In genomic region chr11:9314291-9315077, GRCh38 we compare ENCODE assay signal across 1 cellular context.
TF ChIP-seq lines count a peak whose summit lies in the region.

Gene TMEM41B, minus strand, starts transcription at chr11:9314593. Its CDS starts 152 bp downstream, at chr11:9314441.

TF ChIP-seq in HepG2, 621 proteins besides CTCF, POLR2A, EP300 and RAD21 (continued from another document and continues in another):
- TF ChIP-seq POLR2AphosphoS5 (IDR thresholded peaks at IDR 0.05; ENCODE audit: low read depth, low read length) = peak; percentile 74
- no peak for TF ChIP-seq CERS6 (CRISPR knock-in tag; IDR thresholded peaks at IDR 0.05)
- peak; percentile 90 for TF ChIP-seq ZNF574 (CRISPR knock-in tag; IDR thresholded peaks at IDR 0.05)
- peak; percentile 64 for TF ChIP-seq SPEN (CRISPR knock-in tag; IDR thresholded peaks at IDR 0.05; ENCODE audit: low read depth)
- TF ChIP-seq HDAC2 (CRISPR knock-in tag; IDR thresholded peaks at IDR 0.05) = peak; percentile 37; the same call in 1 of the 2 replicates
- TF ChIP-seq HOXD1 (CRISPR knock-in tag; IDR thresholded peaks at IDR 0.05) = peak; percentile 51; the same call in 1 of the 2 replicates
- TF ChIP-seq DR1 (CRISPR knock-in tag; IDR thresholded peaks at IDR 0.05) = peak; percentile 76
- no peak for TF ChIP-seq ZFAT (CRISPR knock-in tag; conservative IDR thresholded peaks at IDR 0.05)
- peak; percentile 83; the same call in 1 of the 2 replicates for TF ChIP-seq ZBTB7A (CRISPR knock-in tag; IDR thresholded peaks at IDR 0.05)
- TF ChIP-seq ZBTB26 (CRISPR knock-in tag; IDR thresholded peaks at IDR 0.05; ENCODE audit: borderline replicate concordance) = no peak
- TF ChIP-seq TP53 (CRISPR knock-in tag; conservative IDR thresholded peaks at IDR 0.05) = no peak
- no peak for TF ChIP-seq ZSCAN9 (CRISPR knock-in tag; IDR thresholded peaks at IDR 0.05; ENCODE audit: borderline replicate concordance)
- 0 out of 2 replicates have a peak, but pooled peaks have one; percentile 2 for TF ChIP-seq ZNF124 (CRISPR knock-in tag; IDR thresholded peaks at IDR 0.05)
- TF ChIP-seq FUBP1 (CRISPR knock-in tag; IDR thresholded peaks at IDR 0.05; ENCODE audit: borderline replicate concordance) = no peak
- TF ChIP-seq ZNF713 (CRISPR knock-in tag; IDR thresholded peaks at IDR 0.05) = no peak
- TF ChIP-seq ZIK1 (CRISPR knock-in tag; IDR thresholded peaks at IDR 0.05; ENCODE audit: borderline replicate concordance, low read depth) = no peak
- peak; percentile 48; the same call in 1 of the 2 replicates for TF ChIP-seq TFE3 (CRISPR knock-in tag; IDR thresholded peaks at IDR 0.05)
- TF ChIP-seq ZNF547 (CRISPR knock-in tag; IDR thresholded peaks at IDR 0.05) = peak; percentile 62; the same call in 1 of the 2 replicates
- no peak for TF ChIP-seq TCF12 (IDR thresholded peaks at IDR 0.05)
- 0 out of 2 replicates have a peak, but pooled peaks have one; percentile 63 for TF ChIP-seq TCF12 (CRISPR knock-in tag; IDR thresholded peaks at IDR 0.05)
- TF ChIP-seq KLF13 (CRISPR knock-in tag; IDR thresholded peaks at IDR 0.05) = 0 out of 2 replicates have a peak, but pooled peaks have one; percentile 34
- TF ChIP-seq RXRA (CRISPR knock-in tag; IDR thresholded peaks at IDR 0.05) = peak; percentile 99
- peak; percentile 82; the same call in 1 of the 2 replicates for TF ChIP-seq ARID2 (CRISPR knock-in tag; IDR thresholded peaks at IDR 0.05; ENCODE audit: borderline replicate concordance)
- peak; percentile 85 for TF ChIP-seq SALL1 (CRISPR knock-in tag; IDR thresholded peaks at IDR 0.05)
- TF ChIP-seq ZNF577 (CRISPR knock-in tag; IDR thresholded peaks at IDR 0.05; ENCODE audit: borderline replicate concordance, low read depth) = no peak
- peak; percentile 93 for TF ChIP-seq ARID4A (CRISPR knock-in tag; IDR thresholded peaks at IDR 0.05; ENCODE audit: borderline replicate concordance)
- peak; percentile 35; the same call in 1 of the 2 replicates for TF ChIP-seq ZNF839 (CRISPR knock-in tag; IDR thresholded peaks at IDR 0.05; ENCODE audit: borderline replicate concordance)
- TF ChIP-seq HES4 (CRISPR knock-in tag; IDR thresholded peaks at IDR 0.05; ENCODE audit: borderline replicate concordance) = peak; percentile 63; the same call in 1 of the 2 replicates
- TF ChIP-seq ZFY (CRISPR knock-in tag; IDR thresholded peaks at IDR 0.05) = peak; percentile 70
- peak; percentile 68 for TF ChIP-seq E2F5 (CRISPR knock-in tag; conservative IDR thresholded peaks at IDR 0.05)
- no peak for TF ChIP-seq NBN (conservative IDR thresholded peaks at IDR 0.05)
- TF ChIP-seq UBTF (CRISPR knock-in tag; IDR thresholded peaks at IDR 0.05) = peak; percentile 60; the same call in 1 of the 2 replicates
- no peak for TF ChIP-seq ZNF720 (CRISPR knock-in tag; IDR thresholded peaks at IDR 0.05)
- no peak; the same call in 1 of the 2 replicates for TF ChIP-seq ZNF772 (CRISPR knock-in tag; IDR thresholded peaks at IDR 0.05)
- TF ChIP-seq ZNF691 (CRISPR knock-in tag; IDR thresholded peaks at IDR 0.05; ENCODE audit: borderline replicate concordance, low read depth) = peak; percentile 73; the same call in 1 of the 2 replicates
- peak; percentile 74 for TF ChIP-seq CCDC6 (CRISPR knock-in tag; IDR thresholded peaks at IDR 0.05)
- no peak for TF ChIP-seq ZNF652 (CRISPR knock-in tag; IDR thresholded peaks at IDR 0.05; ENCODE audit: borderline replicate concordance, low read depth)
- TF ChIP-seq MEIS1 (CRISPR knock-in tag; IDR thresholded peaks at IDR 0.05; ENCODE audit: borderline replicate concordance) = no peak; the same call in 1 of the 2 replicates
- TF ChIP-seq MIER3 (CRISPR knock-in tag; IDR thresholded peaks at IDR 0.05; ENCODE audit: borderline replicate concordance) = no peak; the same call in none of the 2 replicates
- TF ChIP-seq TAF1 (CRISPR knock-in tag; IDR thresholded peaks at IDR 0.05) = peak; percentile 95
- TF ChIP-seq SSRP1 (CRISPR knock-in tag; IDR thresholded peaks at IDR 0.05) = no peak
- TF ChIP-seq ZBTB43 (CRISPR knock-in tag; conservative IDR thresholded peaks at IDR 0.05) = no peak; the same call in 1 of the 2 replicates
- TF ChIP-seq YEATS2 (CRISPR knock-in tag; IDR thresholded peaks at IDR 0.05; ENCODE audit: borderline replicate concordance) = peak; percentile 84
- TF ChIP-seq THAP11 (CRISPR knock-in tag; IDR thresholded peaks at IDR 0.05) = peak; percentile 91
